In the genomic region with DNA sequence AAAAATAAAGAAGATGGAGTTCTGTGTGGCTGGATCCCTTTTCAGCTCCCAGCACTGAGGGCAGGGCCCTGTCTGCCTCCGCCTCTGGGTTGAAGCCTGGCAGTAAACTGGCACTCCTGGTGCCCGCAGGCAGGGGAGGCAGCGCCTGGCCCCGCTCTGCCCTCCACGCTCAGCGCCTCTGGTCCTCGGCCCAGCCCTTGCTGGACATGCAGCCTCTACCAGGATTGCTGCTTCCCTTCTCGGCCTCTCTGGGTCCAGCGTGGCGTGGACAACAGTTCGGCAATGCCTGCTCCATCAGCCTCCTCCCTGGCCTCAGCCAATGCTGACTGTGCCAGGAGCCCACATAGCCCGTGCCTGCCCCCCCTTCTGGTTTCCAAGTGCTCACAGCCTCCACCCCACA, we compare ENCODE assay signal across 19 cellular contexts.
"Had no signal": no experiment of that assay in that cellular context is flagged by ENCODE, and none has a peak within 500 bp of the region (broad histone marks: within the 10 kb centered on the region; RNA-seq: fewer than 3 reads in every experiment).

No MANE protein-coding gene starts in this region.

- H3K4me3 Mint-ChIP-seq: activated CD4-positive, alpha-beta memory T cell treated with anti-CD3 and anti-CD28 coated beads, Interleukin-2, amount 10 ng/mL, durations not matched to agents 7 days and 5 days; activated T-cell treated with anti-CD3 and anti-CD28 coated beads, Interleukin-2, amount 50 U/mL, for 4 hours; nephron; T-helper 2 cell treated with Interferon-gamma antibody and Interleukin-4, amounts not matched to agents 5 μg/mL and 100 μg/mL, for 36 hours; type B pancreatic cell; WTC11 had no signal

- H3K27ac ChIP-seq: esophagus squamous epithelium, SK-N-MC, testis had no signal

- H3K27me3 Mint-ChIP-seq: activated CD4-positive, alpha-beta memory T cell treated with anti-CD3 and anti-CD28 coated beads, Interleukin-2, amount 10 ng/mL, durations not matched to agents 7 days and 5 days; progenitor cell of endocrine pancreas; type B pancreatic cell had no signal

- FAIRE-seq: islet of Langerhans had no signal

- H3K9me3 ChIP-seq: esophagus squamous epithelium, testis had no signal

- H3K27me3 ChIP-seq: esophagus squamous epithelium, testis had no signal

- H3K27ac Mint-ChIP-seq: activated CD4-positive, alpha-beta memory T cell treated with anti-CD3 and anti-CD28 coated beads, Interleukin-2, amount 10 ng/mL, durations not matched to agents 7 days and 5 days; nephron; progenitor cell of endocrine pancreas; type B pancreatic cell; WTC11 had no signal

- H3K9me3 Mint-ChIP-seq: activated CD4-positive, alpha-beta memory T cell treated with anti-CD3 and anti-CD28 coated beads, Interleukin-2, amount 10 ng/mL, durations not matched to agents 7 days and 5 days; activated naive CD4-positive, alpha-beta T cell treated with anti-CD3 and anti-CD28 coated beads, Interleukin-2, amount 50 U/mL, for 72 hours; activated T-cell treated with anti-CD3 and anti-CD28 coated beads, Interleukin-2, amount 50 U/mL, for 4 hours; nephron; T-helper 2 cell treated with Interferon-gamma antibody and Interleukin-4, amounts not matched to agents 5 μg/mL and 100 μg/mL, for 36 hours; type B pancreatic cell; WTC11 had no signal

- H3K4me1 Mint-ChIP-seq: WTC11 had no signal

- ATAC-seq: activated T-cell treated with anti-CD3 and anti-CD28 coated beads, Interleukin-2, amount 50 U/mL, for 4 hours; WTC11 had no signal

- H3K4me1 ChIP-seq: esophagus squamous epithelium, testis had no signal

- H3K4me3 ChIP-seq: esophagus squamous epithelium, lung, SK-N-MC, testis had no signal

- DNase-seq: activated CD4-positive, alpha-beta memory T cell treated with anti-CD3 and anti-CD28 coated beads, Interleukin-2, amount 10 ng/mL, durations not matched to agents 7 days and 5 days; activated CD4-positive, alpha-beta T cell treated with anti-CD3 and anti-CD28 coated beads for 4 hours; activated effector memory CD4-positive, alpha-beta T cell treated with anti-CD3 and anti-CD28 coated beads, Interleukin-2, amount 50 U/mL, for 16 hours; activated T-cell treated with anti-CD3 and anti-CD28 coated beads, Interleukin-2, amount 50 U/mL, for 4 hours; dermis blood vessel endothelial cell; effector memory CD4-positive, alpha-beta T cell; esophagus squamous epithelium; stimulated activated CD4-positive, alpha-beta T cell treated with anti-CD3 and anti-CD28 coated beads, Interleukin-12 subunit alpha, Interleukin-12 subunit beta, amount 100 ng/mL, for 4 hours; stimulated activated CD4-positive, alpha-beta T cell treated with anti-CD3 and anti-CD28 coated beads, Interleukin-1b, Interleukin-23, amount 100 ng/mL, for 48 hours; testis had no signal
